ENCODE assay signal across 8 cellular contexts in genomic region chr16:67279296-67280089, GRCh38. TPM values are rescaled to one million over a fixed set of nuclear protein-coding genes. Genes with fewer than 3 reads are reported as not detected.
DNase-seq lines count a peak whose midpoint lies in the region; TF ChIP-seq lines count a peak whose summit lies in the region.

PLEKHG4 (plus strand) TSS chr16:67279532; CDS start chr16:67280045, 513 bp downstream.

- H3K27ac ChIP-seq in RWPE1 (peak within 1 kb of the TSS; percentile 97), osteoblast (ENCODE audit: low read depth, low read length) (peak within 1 kb of the TSS; percentile 94), testis (peak within 1 kb of the TSS in 1 of 2 donors; percentile 61)

- no peak for TF ChIP-seq POLR2A in testis (IDR thresholded peaks at IDR 0.05)

- H2AFZ ChIP-seq in osteoblast (ENCODE audit: low read length) = peak within 1 kb of the TSS; percentile 62

- H3K36me3 ChIP-seq in osteoblast (ENCODE audit: insufficient read depth, low read length) (peaks cover 25% of the 10 kb centered on the region), testis (ENCODE audit: low read depth, missing control alignments) (no peaks in the 10 kb centered on the region)

- H3K79me2 ChIP-seq in osteoblast (ENCODE audit: insufficient read depth, low read length) = peaks cover 22% of the 10 kb centered on the region

- CTCF ChIA-PET in RWPE1 (lab: Yijun Ruan, JAX) = interaction anchor here (0.9 to 2.7 kb wide), 3 partner anchors 19 to 137 kb away, joined by 3 to 12 read pairs (median 5); no protein-coding TSS in a partner anchor

- DNase-seq in COR-L47 (lab: John Stamatoyannopoulos, UW) (peak; percentile 55), GM20000 (ENCODE audit: low spot score) (peak; percentile 99), HuH-7.5 (ENCODE audit: low spot score) (peak; percentile 92), RWPE1 (ENCODE audit: low spot score) (peak; percentile 89), foreskin melanocyte (peak; percentile 58), osteoblast (ENCODE audit: insufficient read length, low spot score, missing footprints) (peak; percentile 99), testis (peak; percentile 75)
- peak; percentile 76 for DNase-seq in activated effector memory CD4-positive, alpha-beta T cell treated with Interleukin-2 at 50 U/mL for 16 hours

- no peaks in the 10 kb centered on the region for H4K20me1 ChIP-seq in osteoblast (ENCODE audit: insufficient read depth, low read length)

- H3K4me3 ChIP-seq in osteoblast (ENCODE audit: insufficient read depth, low read length) = peak within 1 kb of the TSS; percentile 78
- peak within 1 kb of the TSS; percentile 65 to 67 for H3K4me3 ChIP-seq in testis

- POLR2A ChIA-PET in RWPE1 (lab: Yijun Ruan, JAX; ENCODE audit: low non-redundant PET) = no interaction called here

- intact Hi-C loops in testis (cut with DNase I; ENCODE audit: low total_unique reads) = loop anchor here (10.0 kb wide), 1 partner anchor 55 kb away; no protein-coding TSS in a partner anchor

- H3K4me1 ChIP-seq in osteoblast (ENCODE audit: insufficient read depth, low read length) (peaks cover 39% of the 10 kb centered on the region), testis (peaks cover 17% of the 10 kb centered on the region)

- WGBS in testis, 2 donors = 23 to 46% methylated on average over 12 to 62 of the region's 83 CpGs

- TF ChIP-seq CTCF in GM20000 (IDR thresholded peaks at IDR 0.05; ENCODE audit: extremely low read depth, missing control alignments) (peak; percentile 86), RWPE1 (conservative IDR thresholded peaks at IDR 0.05; ENCODE audit: low read depth) (peak; percentile 86), osteoblast (IDR thresholded peaks at IDR 0.05; ENCODE audit: extremely low read depth, low read depth, low read length) (peak; percentile 48), testis (IDR thresholded peaks at IDR 0.05) (peak; percentile 54 to 87 (median 70))

- H3K9me3 ChIP-seq in osteoblast (ENCODE audit: low read depth, low read length) (no peaks in the 10 kb centered on the region), testis (no peaks in the 10 kb centered on the region)

- H3K27me3 ChIP-seq in osteoblast (ENCODE audit: insufficient read depth, low read length) (no peaks in the 10 kb centered on the region), testis (no peaks in the 10 kb centered on the region)

- peak within 1 kb of the TSS; percentile 92 for H3K4me2 ChIP-seq in osteoblast (ENCODE audit: insufficient read depth, low read length)

RNA-seq across cellular contexts. Expression of gene PLEKHG4, which starts in this region (rescaled TPM):
- total RNA-seq in osteoblast = 31.8 and 41.6 TPM in 2 replicates
- 100 to 1,000 TPM in 1 of 2 donors, 10 to 100 TPM in 1; 86.5 to 137 TPM for total RNA-seq in testis
- polyA plus RNA-seq in testis (ENCODE audit: insufficient read depth, low read depth, low replicate concordance) = 102 TPM
